16 cellular contexts compared by ENCODE assay signal in the genomic region with DNA sequence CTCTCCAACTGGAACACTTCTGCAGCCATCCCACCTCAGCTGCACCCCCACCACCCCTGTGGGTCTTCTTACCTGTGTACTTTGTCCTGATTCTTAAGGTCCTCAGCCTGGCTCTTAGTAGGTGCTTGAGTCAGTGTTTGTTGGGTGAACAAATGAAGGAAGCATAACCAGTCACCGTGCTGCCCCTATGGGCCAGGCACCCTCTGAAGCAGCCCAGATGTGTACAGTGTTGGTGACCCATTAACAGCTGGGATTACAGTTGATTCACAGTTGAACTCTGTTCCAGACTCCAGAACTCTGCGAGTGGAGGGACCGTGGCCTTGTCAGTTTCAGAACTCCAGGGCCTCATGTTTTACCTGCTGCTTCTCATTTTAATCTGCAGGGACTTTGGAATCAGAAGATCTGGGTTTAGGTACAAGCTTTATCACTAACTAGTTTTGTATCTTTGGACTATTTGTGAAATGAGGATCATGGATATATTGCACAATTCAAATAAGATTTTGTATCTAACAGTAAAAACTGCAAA.
"Had no signal": no experiment of that assay in that cellular context is flagged by ENCODE, and none has a peak within 500 bp of the region (broad histone marks: within the 10 kb centered on the region; RNA-seq: fewer than 3 reads in every experiment).

No MANE protein-coding gene starts in this region.

- H3K27me3 Mint-ChIP-seq: activated naive CD8-positive, alpha-beta T cell treated with anti-CD3 and anti-CD28 coated beads, Interleukin-2, amount 10 ng/mL, durations not matched to agents 7 days and 5 days; brain; central memory CD8-positive, alpha-beta T cell had no signal

- H3K4me1 ChIP-seq: colonic mucosa, testis had no signal

- H3K36me3 ChIP-seq: colonic mucosa had no signal

- H3K27me3 ChIP-seq: colonic mucosa, testis, upper lobe of right lung had no signal

- DNase-seq: activated CD4-positive, alpha-beta T cell treated with anti-CD3 and anti-CD28 coated beads for 1 hour; activated CD8-positive, alpha-beta memory T cell treated with anti-CD3 and anti-CD28 coated beads for 24 hours; activated CD8-positive, alpha-beta memory T cell treated with anti-CD3 and anti-CD28 coated beads, Interleukin-2, amount 50 U/mL, for 48 hours; activated gamma-delta T cell treated with Interleukin-2 at 50 U/mL for 16 hours; activated naive CD8-positive, alpha-beta T cell treated with anti-CD3 and anti-CD28 coated beads, Interleukin-2, amount 10 ng/mL, durations not matched to agents 7 days and 5 days; colonic mucosa; foreskin melanocyte; psoas muscle; stimulated activated CD4-positive, alpha-beta T cell treated with anti-CD3 and anti-CD28 coated beads, Interleukin-15, amount 100 ng/mL, for 24 hours; stimulated activated CD4-positive, alpha-beta T cell treated with anti-CD3 and anti-CD28 coated beads, Interleukin-2, amount 100 ng/mL, for 48 hours; testis; upper lobe of right lung had no signal

- H3K9me3 ChIP-seq: colonic mucosa, psoas muscle, testis, upper lobe of right lung had no signal

- H3K27ac ChIP-seq: colonic mucosa, psoas muscle, testis, upper lobe of right lung had no signal

- H3K9me3 Mint-ChIP-seq: activated naive CD8-positive, alpha-beta T cell treated with anti-CD3 and anti-CD28 coated beads, Interleukin-2, amount 10 ng/mL, durations not matched to agents 7 days and 5 days; brain; central memory CD8-positive, alpha-beta T cell had no signal

- ATAC-seq: right cardiac atrium, upper lobe of right lung had no signal

- H3K27ac Mint-ChIP-seq: activated naive CD8-positive, alpha-beta T cell treated with anti-CD3 and anti-CD28 coated beads, Interleukin-2, amount 10 ng/mL, durations not matched to agents 7 days and 5 days had no signal

- H3K4me3 Mint-ChIP-seq: activated naive CD8-positive, alpha-beta T cell treated with anti-CD3 and anti-CD28 coated beads, Interleukin-2, amount 10 ng/mL, durations not matched to agents 7 days and 5 days; central memory CD8-positive, alpha-beta T cell had no signal

- H3K4me3 ChIP-seq: colonic mucosa, psoas muscle, skin epidermis, testis, upper lobe of right lung had no signal
